17 cellular contexts compared by ENCODE assay signal in the genomic region with DNA sequence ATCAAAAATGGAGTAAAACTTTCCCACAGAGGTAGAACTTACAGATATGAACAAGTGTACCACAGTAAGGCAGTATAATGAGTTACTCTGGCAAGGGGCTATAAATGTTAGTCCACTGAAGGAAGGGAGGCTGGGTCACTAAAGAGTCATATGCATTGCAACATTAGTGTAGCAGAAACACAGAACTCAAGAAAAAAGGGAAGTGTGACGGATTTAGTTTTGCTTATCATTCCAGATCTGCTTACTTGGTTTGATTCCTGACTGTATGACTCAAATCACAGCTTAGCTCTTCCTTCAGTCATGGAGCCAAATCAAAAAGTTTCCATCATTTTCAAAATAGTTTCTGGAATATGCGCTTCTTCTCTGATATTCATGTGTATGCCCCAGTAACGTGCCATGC.
A peak's percentile ranks its signal among the peaks of the same experiment; 100 is the strongest.
DNase-seq lines count a peak whose midpoint lies in the region; ATAC-seq and TF ChIP-seq lines count a peak whose summit lies in the region.
"Had no signal": no experiment of that assay in that cellular context is flagged by ENCODE, and none has a peak within 500 bp of the region (broad histone marks: within the 10 kb centered on the region; RNA-seq: fewer than 3 reads in every experiment).

No MANE protein-coding gene starts in this region.

- TF ChIP-seq RAD21 in SK-N-SH (IDR thresholded peaks at IDR 0.05; ENCODE audit: low read length) = no peak

- WGBS in SK-N-SH (ENCODE audit: low lambda C conversion rate) = 65% methylated on average over 3 of the region's 3 CpGs

- H3K4me3 Mint-ChIP-seq in nephron progenitor cell = no peak overlapping the region
- H3K4me3 Mint-ChIP-seq: activated naive CD4-positive, alpha-beta T cell treated with anti-CD3 and anti-CD28 coated beads, Interleukin-2, amount 10 ng/mL, durations not matched to agents 7 days and 5 days; endodermal cell had no signal

- H3K4me3 ChIP-seq in SK-N-SH (ENCODE audit: low read depth in 2 of 2, low read length in 1 of 2) (no peak overlapping the region), fibroblast of villous mesenchyme (ENCODE audit: low read depth, low read length) (no peak overlapping the region)
- H3K4me3 ChIP-seq: gastroesophageal sphincter had no signal

- H3K4me1 Mint-ChIP-seq in nephron progenitor cell = no peaks in the 10 kb centered on the region
- H3K4me1 Mint-ChIP-seq: activated naive CD4-positive, alpha-beta T cell treated with anti-CD3 and anti-CD28 coated beads, Interleukin-2, amount 10 ng/mL, durations not matched to agents 7 days and 5 days; endodermal cell had no signal

- DNase-seq in Ammon's horn (ENCODE audit: low spot score) = peak; percentile 40
- DNase-seq in SK-N-SH = no peak
- DNase-seq in fibroblast of villous mesenchyme (ENCODE audit: low read depth) = peak; percentile 55
- DNase-seq in kidney tubule cell (ENCODE audit: low spot score) = no peak
- no peak for DNase-seq in nephron progenitor cell
- DNase-seq: activated naive CD4-positive, alpha-beta T cell treated with anti-CD3 and anti-CD28 coated beads, Interleukin-2, amount 10 ng/mL, durations not matched to agents 7 days and 5 days; DMS153; endodermal cell; islet precursor cell; NCI-H1417; NCI-H2227 treated with DMSO at 0.1 percent for 48 hours; substantia nigra; SW 1271 had no signal

- H3K27ac Mint-ChIP-seq in nephron progenitor cell = no peak overlapping the region
- H3K27ac Mint-ChIP-seq: activated naive CD4-positive, alpha-beta T cell treated with anti-CD3 and anti-CD28 coated beads, Interleukin-2, amount 10 ng/mL, durations not matched to agents 7 days and 5 days; endodermal cell had no signal

- H3K79me2 ChIP-seq in SK-N-SH (ENCODE audit: insufficient read depth) = no peaks in the 10 kb centered on the region

- H3K9me2 ChIP-seq in SK-N-SH = no peaks in the 10 kb centered on the region

- no peaks in the 10 kb centered on the region for H4K20me1 ChIP-seq in SK-N-SH (ENCODE audit: insufficient read depth)

- TF ChIP-seq CTCF in SK-N-SH (IDR thresholded peaks at IDR 0.05) (no peak), fibroblast of villous mesenchyme (IDR thresholded peaks at IDR 0.05; ENCODE audit: insufficient read depth, low read depth, low read length) (no peak), nephron progenitor cell (IDR thresholded peaks at IDR 0.05) (no peak)

- H3K27ac ChIP-seq in SK-N-SH (ENCODE audit: low read depth in 2 of 2, low read length in 1 of 2) = no peak overlapping the region
- H3K27ac ChIP-seq: gastroesophageal sphincter had no signal

- H3K9me3 Mint-ChIP-seq in nephron progenitor cell = no peaks in the 10 kb centered on the region
- H3K9me3 Mint-ChIP-seq: activated naive CD4-positive, alpha-beta T cell treated with anti-CD3 and anti-CD28 coated beads, Interleukin-2, amount 10 ng/mL, durations not matched to agents 7 days and 5 days; endodermal cell had no signal

- H2AFZ ChIP-seq in SK-N-SH (ENCODE audit: low read depth) = peak overlapping the region; percentile 4; the same call in 1 of the 2 replicates

- no peaks in the 10 kb centered on the region for H3K27me3 ChIP-seq in SK-N-SH (ENCODE audit: insufficient read depth)
- H3K27me3 ChIP-seq: gastroesophageal sphincter had no signal

- H3F3A ChIP-seq in SK-N-SH (replicated peaks; ENCODE audit: insufficient read depth) = peaks cover 9% of the 10 kb centered on the region

- H3K36me3 Mint-ChIP-seq in nephron progenitor cell (ENCODE audit: low read depth) = no peaks in the 10 kb centered on the region
- H3K36me3 Mint-ChIP-seq: activated naive CD4-positive, alpha-beta T cell treated with anti-CD3 and anti-CD28 coated beads, Interleukin-2, amount 10 ng/mL, durations not matched to agents 7 days and 5 days had no signal

- POLR2A ChIA-PET in SK-N-SH (lab: Yijun Ruan, JAX) = no interaction called here

- CTCF ChIA-PET in SK-N-SH (lab: Yijun Ruan, JAX) = interaction anchor here (1.0 kb wide), 1 partner anchor 73 kb away, joined by 3 read pairs; no protein-coding TSS in a partner anchor

- H3K9ac ChIP-seq in SK-N-SH = no peak overlapping the region

- H3K9me3 ChIP-seq in SK-N-SH = no peaks in the 10 kb centered on the region
- H3K9me3 ChIP-seq: gastroesophageal sphincter had no signal

- no peak for TF ChIP-seq EP300 in SK-N-SH (IDR thresholded peaks at IDR 0.05; ENCODE audit: borderline replicate concordance in 1 of 2, low read depth in 1 of 2, low read length in 1 of 2)

- no peaks in the 10 kb centered on the region for H3K36me3 ChIP-seq in SK-N-SH (replicated peaks in 1 of 2; ENCODE audit: control insufficient read depth in 1 of 2, insufficient read depth in 2 of 2, low read length in 1 of 2)
- H3K36me3 ChIP-seq: gastroesophageal sphincter had no signal

- H3K4me1 ChIP-seq in SK-N-SH (ENCODE audit: control insufficient read depth in 1 of 2, insufficient read depth in 2 of 2, low read depth in 1 of 2, low read length in 1 of 2) = no peaks in the 10 kb centered on the region; a peak in 2 of 4 replicates
- H3K4me1 ChIP-seq: gastroesophageal sphincter had no signal

- H3K4me2 ChIP-seq in SK-N-SH = no peak overlapping the region

- H3K27me3 Mint-ChIP-seq in nephron progenitor cell (ENCODE audit: low read depth, poor library complexity) = peaks cover 3% of the 10 kb centered on the region
- H3K27me3 Mint-ChIP-seq: activated naive CD4-positive, alpha-beta T cell treated with anti-CD3 and anti-CD28 coated beads, Interleukin-2, amount 10 ng/mL, durations not matched to agents 7 days and 5 days had no signal

- ATAC-seq in HG03432 (IDR thresholded peaks at IDR 0.05; ENCODE audit: unreplicated experiment) (peak; percentile 57), GM19397 (IDR thresholded peaks at IDR 0.05; ENCODE audit: unreplicated experiment) (no peak), HG03095 (IDR thresholded peaks at IDR 0.05; ENCODE audit: unreplicated experiment) (no peak)
- ATAC-seq: gastroesophageal sphincter had no signal

TF ChIP-seq in SK-N-SH, 30 proteins besides CTCF, POLR2A, EP300 and RAD21 (continues in another document):
- TF ChIP-seq RFX5 (IDR thresholded peaks at IDR 0.05; ENCODE audit: low read length) = no peak
- TF ChIP-seq NRF1 (IDR thresholded peaks at IDR 0.05; ENCODE audit: low read depth, low read length) = no peak
- TF ChIP-seq, protein P1, sequence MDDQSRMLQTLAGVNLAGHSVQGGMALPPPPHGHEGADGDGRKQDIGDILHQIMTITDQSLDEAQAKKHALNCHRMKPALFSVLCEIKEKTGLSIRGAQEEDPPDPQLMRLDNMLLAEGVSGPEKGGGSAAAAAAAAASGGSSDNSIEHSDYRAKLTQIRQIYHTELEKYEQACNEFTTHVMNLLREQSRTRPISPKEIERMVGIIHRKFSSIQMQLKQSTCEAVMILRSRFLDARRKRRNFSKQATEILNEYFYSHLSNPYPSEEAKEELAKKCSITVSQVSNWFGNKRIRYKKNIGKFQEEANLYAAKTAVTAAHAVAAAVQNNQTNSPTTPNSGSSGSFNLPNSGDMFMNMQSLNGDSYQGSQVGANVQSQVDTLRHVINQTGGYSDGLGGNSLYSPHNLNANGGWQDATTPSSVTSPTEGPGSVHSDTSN (IDR thresholded peaks at IDR 0.05) = no peak
- TF ChIP-seq MEF2A (IDR thresholded peaks at IDR 0.05; ENCODE audit: borderline replicate concordance, low read depth) = no peak
- no peak for TF ChIP-seq TAF1 (IDR thresholded peaks at IDR 0.05; ENCODE audit: borderline replicate concordance, low read depth, low read length)
- TF ChIP-seq, protein P2, sequence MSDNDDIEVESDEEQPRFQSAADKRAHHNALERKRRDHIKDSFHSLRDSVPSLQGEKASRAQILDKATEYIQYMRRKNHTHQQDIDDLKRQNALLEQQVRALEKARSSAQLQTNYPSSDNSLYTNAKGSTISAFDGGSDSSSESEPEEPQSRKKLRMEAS (IDR thresholded peaks at IDR 0.05; ENCODE audit: low read depth) = no peak
- TF ChIP-seq NFIC (IDR thresholded peaks at IDR 0.05; ENCODE audit: borderline replicate concordance) = no peak
- TF ChIP-seq POLR2AphosphoS5 (IDR thresholded peaks at IDR 0.05; ENCODE audit: low read depth, low read length) = no peak
- TF ChIP-seq, protein P3, sequence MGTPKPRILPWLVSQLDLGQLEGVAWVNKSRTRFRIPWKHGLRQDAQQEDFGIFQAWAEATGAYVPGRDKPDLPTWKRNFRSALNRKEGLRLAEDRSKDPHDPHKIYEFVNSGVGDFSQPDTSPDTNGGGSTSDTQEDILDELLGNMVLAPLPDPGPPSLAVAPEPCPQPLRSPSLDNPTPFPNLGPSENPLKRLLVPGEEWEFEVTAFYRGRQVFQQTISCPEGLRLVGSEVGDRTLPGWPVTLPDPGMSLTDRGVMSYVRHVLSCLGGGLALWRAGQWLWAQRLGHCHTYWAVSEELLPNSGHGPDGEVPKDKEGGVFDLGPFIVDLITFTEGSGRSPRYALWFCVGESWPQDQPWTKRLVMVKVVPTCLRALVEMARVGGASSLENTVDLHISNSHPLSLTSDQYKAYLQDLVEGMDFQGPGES (IDR thresholded peaks at IDR 0.05; ENCODE audit: low read depth, low read length) = no peak
- TF ChIP-seq YY1 (IDR thresholded peaks at IDR 0.05; ENCODE audit: low read depth) = no peak
- TF ChIP-seq, protein P4, sequence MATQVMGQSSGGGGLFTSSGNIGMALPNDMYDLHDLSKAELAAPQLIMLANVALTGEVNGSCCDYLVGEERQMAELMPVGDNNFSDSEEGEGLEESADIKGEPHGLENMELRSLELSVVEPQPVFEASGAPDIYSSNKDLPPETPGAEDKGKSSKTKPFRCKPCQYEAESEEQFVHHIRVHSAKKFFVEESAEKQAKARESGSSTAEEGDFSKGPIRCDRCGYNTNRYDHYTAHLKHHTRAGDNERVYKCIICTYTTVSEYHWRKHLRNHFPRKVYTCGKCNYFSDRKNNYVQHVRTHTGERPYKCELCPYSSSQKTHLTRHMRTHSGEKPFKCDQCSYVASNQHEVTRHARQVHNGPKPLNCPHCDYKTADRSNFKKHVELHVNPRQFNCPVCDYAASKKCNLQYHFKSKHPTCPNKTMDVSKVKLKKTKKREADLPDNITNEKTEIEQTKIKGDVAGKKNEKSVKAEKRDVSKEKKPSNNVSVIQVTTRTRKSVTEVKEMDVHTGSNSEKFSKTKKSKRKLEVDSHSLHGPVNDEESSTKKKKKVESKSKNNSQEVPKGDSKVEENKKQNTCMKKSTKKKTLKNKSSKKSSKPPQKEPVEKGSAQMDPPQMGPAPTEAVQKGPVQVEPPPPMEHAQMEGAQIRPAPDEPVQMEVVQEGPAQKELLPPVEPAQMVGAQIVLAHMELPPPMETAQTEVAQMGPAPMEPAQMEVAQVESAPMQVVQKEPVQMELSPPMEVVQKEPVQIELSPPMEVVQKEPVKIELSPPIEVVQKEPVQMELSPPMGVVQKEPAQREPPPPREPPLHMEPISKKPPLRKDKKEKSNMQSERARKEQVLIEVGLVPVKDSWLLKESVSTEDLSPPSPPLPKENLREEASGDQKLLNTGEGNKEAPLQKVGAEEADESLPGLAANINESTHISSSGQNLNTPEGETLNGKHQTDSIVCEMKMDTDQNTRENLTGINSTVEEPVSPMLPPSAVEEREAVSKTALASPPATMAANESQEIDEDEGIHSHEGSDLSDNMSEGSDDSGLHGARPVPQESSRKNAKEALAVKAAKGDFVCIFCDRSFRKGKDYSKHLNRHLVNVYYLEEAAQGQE (IDR thresholded peaks at IDR 0.05; ENCODE audit: low read depth, low read length) = no peak
- TF ChIP-seq FOXM1 (IDR thresholded peaks at IDR 0.05; ENCODE audit: low read depth) = no peak
- TF ChIP-seq RXRA (IDR thresholded peaks at IDR 0.05; ENCODE audit: borderline replicate concordance, low read depth) = no peak

Comparison
In these comparisons a context has a peak if more than half of its experiments do, and no peak if none do; other contexts are left out.
1. DNase-seq: peak in Ammon's horn (single experiment) and fibroblast of villous mesenchyme (single experiment); none in SK-N-SH (single experiment), kidney tubule cell (single experiment) and nephron progenitor cell (single experiment).